ENCODE assay signal across 1 cellular context in genomic region chr9:34381323-34381722, GRCh38.
TF ChIP-seq lines count a peak whose summit lies in the region.

No MANE protein-coding gene starts in this region.

TF ChIP-seq in HepG2, 621 proteins besides CTCF, POLR2A, EP300 and RAD21 (continued from another document):
- no peak for TF ChIP-seq ZNF407 (CRISPR knock-in tag; IDR thresholded peaks at IDR 0.05; ENCODE audit: not compliant biosample characterization)
- no peak for TF ChIP-seq PRDM15 (CRISPR knock-in tag; IDR thresholded peaks at IDR 0.05)
- TF ChIP-seq IKZF5 (CRISPR knock-in tag; IDR thresholded peaks at IDR 0.05) = no peak
- TF ChIP-seq BATF2 (CRISPR knock-in tag; IDR thresholded peaks at IDR 0.05) = 0 out of 2 replicates have a peak, but pooled peaks have one; percentile 2
